21 cellular contexts compared by ENCODE assay signal in genomic region chr11:17371614-17372013, GRCh38. TPM values are rescaled to one million over a fixed set of nuclear protein-coding genes. Genes with fewer than 3 reads are reported as not detected.
DNase-seq lines count a peak whose midpoint lies in the region; ATAC-seq and TF ChIP-seq lines count a peak whose summit lies in the region.
"Had no signal": no experiment of that assay in that cellular context is flagged by ENCODE, and none has a peak within 500 bp of the region (broad histone marks: within the 10 kb centered on the region; RNA-seq: fewer than 3 reads in every experiment).

No MANE protein-coding gene starts in this region.

- no peaks in the 10 kb centered on the region for H3K27me3 ChIP-seq in GM23248 (replicated peaks; ENCODE audit: insufficient read depth)
- H3K27me3 ChIP-seq: BE2C, gastrocnemius medialis had no signal

- no peaks in the 10 kb centered on the region for H3F3A ChIP-seq in GM23248 (ENCODE audit: insufficient read depth)

- no peak overlapping the region for H2AFZ ChIP-seq in GM23248
- H2AFZ ChIP-seq: PC-9 had no signal

- no peaks in the 10 kb centered on the region for H3K9me3 ChIP-seq in GM23248 (ENCODE audit: low read depth)
- H3K9me3 ChIP-seq: BE2C had no signal

- no peaks in the 10 kb centered on the region for H3K9me2 ChIP-seq in GM23248 (ENCODE audit: insufficient read depth)

- no peak overlapping the region for H3K4me3 Mint-ChIP-seq in activated T-cell treated with anti-CD3 and anti-CD28 coated beads, Interleukin-2, amount 50 U/mL, for 72 hours
- H3K4me3 Mint-ChIP-seq: stimulated activated effector memory CD8-positive, alpha-beta T cell treated with anti-CD3 and anti-CD28 coated beads, Interleukin-12 subunit alpha, Interleukin-12 subunit beta, amount 100 ng/mL, for 72 hours had no signal

- peaks cover 13 to 25% of the 10 kb centered on the region in 2 donors for H3K9me3 Mint-ChIP-seq in activated T-cell treated with anti-CD3 and anti-CD28 coated beads, Interleukin-2, amount 50 U/mL, for 72 hours

- peaks cover 48% of the 10 kb centered on the region for H3K36me3 ChIP-seq in GM23248 (ENCODE audit: low read depth)
- H3K36me3 ChIP-seq: BE2C had no signal

- H3K79me2 ChIP-seq in GM23248 (ENCODE audit: insufficient read depth) = no peaks in the 10 kb centered on the region

- in situ Hi-C loops in GM23248 (cut with MboI) (no loop called here), GM13977 (cut with MboI; ENCODE audit: low pct_unique_long_range_greater_than_20kb, low sequenced_read_pairs, unreplicated experiment) (no loop called here)

- WGBS in GM23248 (ENCODE audit: low coverage in 1 of 2, low lambda C conversion rate in 2 of 2, missing lambda C conversion rate in 2 of 2), 2 experiments = 35 to 43% methylated on average over 3 of the region's 3 CpGs

- H4K20me1 ChIP-seq in GM23248 (ENCODE audit: insufficient read depth) = no peaks in the 10 kb centered on the region

- H3K4me1 Mint-ChIP-seq in activated T-cell treated with anti-CD3 and anti-CD28 coated beads, Interleukin-2, amount 50 U/mL, for 72 hours (ENCODE audit: low read depth) = peaks cover 10% of the 10 kb centered on the region
- H3K4me1 Mint-ChIP-seq: naive B cell had no signal

- H3K36me3 Mint-ChIP-seq in activated T-cell treated with anti-CD3 and anti-CD28 coated beads, Interleukin-2, amount 50 U/mL, for 72 hours (ENCODE audit: insufficient read depth in 2 of 2) = peaks cover 37 to 42% of the 10 kb centered on the region in 2 donors

- H3K27ac Mint-ChIP-seq in activated T-cell treated with anti-CD3 and anti-CD28 coated beads, Interleukin-2, amount 50 U/mL, for 72 hours = no peak overlapping the region
- H3K27ac Mint-ChIP-seq: naive B cell; stimulated activated effector memory CD8-positive, alpha-beta T cell treated with anti-CD3 and anti-CD28 coated beads, Interleukin-12 subunit alpha, Interleukin-12 subunit beta, amount 100 ng/mL, for 72 hours had no signal

- no peak overlapping the region for H3K9ac ChIP-seq in GM23248

- H3K4me2 ChIP-seq in GM23248 (ENCODE audit: unreplicated experiment) = no peak overlapping the region
- H3K4me2 ChIP-seq: PC-9 had no signal

- no peaks in the 10 kb centered on the region for H3K4me1 ChIP-seq in GM23248 (ENCODE audit: insufficient read depth)
- H3K4me1 ChIP-seq: BE2C, tibial nerve had no signal

- peak; percentile 49 for DNase-seq in AG10803 (ENCODE audit: low read depth)
- peak; percentile 44 for DNase-seq in GM23248
- peak; percentile 80 for DNase-seq in amniotic epithelial cell (ENCODE audit: low read depth)
- peak; percentile 64 for DNase-seq in fibroblast of pulmonary artery (ENCODE audit: low read depth)
- DNase-seq in substantia nigra (lab: John Stamatoyannopoulos, UW) = no peak
- DNase-seq in activated T-cell treated with anti-CD3 and anti-CD28 coated beads, Interleukin-2, amount 50 U/mL, for 72 hours = no peak
- no peak for DNase-seq in GM13977 (ENCODE audit: low spot score)
- DNase-seq: activated CD4-positive, alpha-beta T cell treated with anti-CD3 and anti-CD28 coated beads for 4 hours; activated naive CD4-positive, alpha-beta T cell treated with anti-CD3 and anti-CD28 coated beads, Interleukin-2, amount 50 U/mL, for 16 hours; activated T-cell treated with anti-CD3 and anti-CD28 coated beads for 4 hours; BE2C; effector CD8-positive, alpha-beta T cell; gastrocnemius medialis; naive B cell; NCI-H1092 treated with DMSO at 0.1 percent for 48 hours; NCI-H510A treated with DMSO at 0.1 percent for 48 hours; posterior cingulate gyrus had no signal

- H3K27me3 Mint-ChIP-seq in activated T-cell treated with anti-CD3 and anti-CD28 coated beads, Interleukin-2, amount 50 U/mL, for 72 hours (ENCODE audit: low read depth) = no peaks in the 10 kb centered on the region
- H3K27me3 Mint-ChIP-seq: naive B cell had no signal

- H3K27ac ChIP-seq in GM23248 = no peak overlapping the region
- H3K27ac ChIP-seq in substantia nigra (ENCODE audit: low read depth, low read length, poor library complexity, severe bottlenecking) = no peak overlapping the region
- H3K27ac ChIP-seq: gastrocnemius medialis, PC-9, tibial nerve had no signal

- H3K4me3 ChIP-seq in AG10803 (ENCODE audit: low read length) (no peak overlapping the region), GM23248 (no peak overlapping the region), fibroblast of pulmonary artery (replicated peaks; ENCODE audit: low read depth, low read length) (no peak overlapping the region)
- H3K4me3 ChIP-seq: gastrocnemius medialis, PC-9, tibial nerve had no signal

- TF ChIP-seq CTCF in AG10803 (conservative IDR thresholded peaks at IDR 0.05; ENCODE audit: low read length) (no peak), fibroblast of pulmonary artery (IDR thresholded peaks at IDR 0.05; ENCODE audit: low read length, missing control alignments) (no peak), GM13977 (IDR thresholded peaks at IDR 0.05; ENCODE audit: extremely low read depth, insufficient read depth, missing control alignments) (no peak)

- no peak for ATAC-seq in GM21723 (IDR thresholded peaks at IDR 0.05; ENCODE audit: unreplicated experiment)
- ATAC-seq in activated T-cell treated with anti-CD3 and anti-CD28 coated beads, Interleukin-2, amount 50 U/mL, for 72 hours (replicated peaks in 1 of 2) = no peak
- ATAC-seq: gastrocnemius medialis; stimulated activated effector memory CD8-positive, alpha-beta T cell treated with anti-CD3 and anti-CD28 coated beads, Interleukin-12 subunit alpha, Interleukin-12 subunit beta, amount 100 ng/mL, for 72 hours had no signal

RNA-seq across cellular contexts. Expression of gene KCNJ11, which starts 16.8 kb away (rescaled TPM):
- not detected in 2 replicates for total RNA-seq in GM23248 (2014; rRNA removed; shearing (Covaris generic))
- not detected in 2 replicates for polyA plus RNA-seq in GM23248 (2016; fragmentation: Nextera tagmentation; extraction: Ambion mirVana)
- under 1 TPM in 1 of 2 donors, not detected in 1; 0.29 TPM for total RNA-seq in activated T-cell treated with anti-CD3 and anti-CD28 coated beads, Interleukin-2, amount 50 U/mL, for 72 hours

RNA-seq across cellular contexts. Expression of gene NCR3LG1, which starts 20.0 kb away (rescaled TPM):
- total RNA-seq in GM23248 (2014; rRNA removed; shearing (Covaris generic)) = 1.3 and 5.1 TPM in 2 replicates
- 0.83 and 1.0 TPM in 2 replicates for polyA plus RNA-seq in GM23248 (2016; fragmentation: Nextera tagmentation; extraction: Ambion mirVana)
- total RNA-seq in activated T-cell treated with anti-CD3 and anti-CD28 coated beads, Interleukin-2, amount 50 U/mL, for 72 hours = 1 to 10 TPM; 1.3 to 1.5 TPM

Comparison
In these comparisons a context has a peak if more than half of its experiments do, and no peak if none do; other contexts are left out.
1. DNase-seq: peak in AG10803 (single experiment), GM23248 (single experiment), amniotic epithelial cell (single experiment) and fibroblast of pulmonary artery (single experiment); none in substantia nigra (0 of 49), activated T-cell treated with anti-CD3 and anti-CD28 coated beads, Interleukin-2, amount 50 U/mL, for 72 hours (0 of 2) and GM13977 (single experiment).